In the genomic region with DNA sequence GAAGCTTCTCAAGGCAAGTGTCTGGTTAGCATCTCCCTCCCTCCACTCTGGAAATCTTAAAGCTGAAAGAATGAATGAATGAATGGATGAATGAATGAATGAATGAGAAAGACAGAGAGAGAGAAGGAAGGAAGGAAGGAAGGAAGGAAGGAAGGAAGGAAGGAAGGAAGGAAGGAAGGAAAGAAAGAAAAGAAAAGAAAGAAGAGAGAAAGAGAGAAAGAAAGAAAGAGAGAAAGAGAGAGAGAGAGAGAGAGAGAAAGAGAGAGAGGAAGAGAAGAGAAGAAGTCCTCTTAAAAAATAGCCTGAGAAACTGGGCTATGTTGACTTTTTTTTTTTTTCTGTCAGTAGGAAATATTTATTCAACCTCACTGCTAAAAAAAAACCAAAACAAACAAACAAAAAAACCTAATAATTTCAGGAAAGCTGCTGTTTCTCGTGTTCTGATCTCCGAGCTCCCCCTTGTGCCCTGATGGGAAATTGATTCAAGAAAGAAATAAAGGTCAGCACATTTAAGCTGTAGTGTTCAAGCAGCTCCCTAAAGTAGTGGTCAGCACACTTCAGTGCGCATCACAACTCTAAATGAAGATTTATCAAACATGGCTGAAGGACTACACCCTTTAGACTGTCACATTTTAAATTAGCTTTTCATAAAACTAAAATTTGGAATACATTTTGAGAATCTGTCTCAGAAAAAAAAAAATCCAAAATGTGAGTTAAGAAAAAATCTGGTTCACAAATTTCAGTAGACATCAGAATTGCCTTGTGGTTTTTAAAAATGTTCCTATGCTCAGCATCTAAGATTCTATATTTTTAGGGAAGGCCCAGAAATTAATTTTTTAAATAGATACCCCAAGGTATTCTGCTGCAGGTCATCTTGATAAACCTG, we compare ENCODE assay signal across 8 cellular contexts.
DNase-seq lines count a peak whose midpoint lies in the region; ATAC-seq, FAIRE-seq and TF ChIP-seq lines count a peak whose summit lies in the region.

No MANE protein-coding gene starts in this region.

- H3K4me3 Mint-ChIP-seq in CD4-positive, alpha-beta memory T cell: no peak overlapping the region

- H3K4me3 ChIP-seq in K562: no peak overlapping the region
- no peak overlapping the region for H3K4me3 ChIP-seq in CD4-positive, alpha-beta memory T cell (ENCODE audit: low read length in 2 of 2)

- peaks cover 0 to 1% (median 0%) of the 10 kb centered on the region in 4 donors for H3K4me1 Mint-ChIP-seq in CD4-positive, alpha-beta memory T cell

- peak; percentile 32 to 53; a peak in 3 of 4 replicates for TF ChIP-seq RAD21 in K562 (CRISPR knock-in tag; conservative IDR thresholded peaks at IDR 0.05 in 1 of 2, IDR thresholded peaks at IDR 0.05 in 1 of 2)

- H3K4me2 ChIP-seq in K562 (ENCODE audit: insufficient read depth, low read length): no peak overlapping the region

- TF ChIP-seq EP300 in K562 (IDR thresholded peaks at IDR 0.05; ENCODE audit: low read length): no peak

- H3K36me3 ChIP-seq in K562 (ENCODE audit: control insufficient read depth, insufficient read depth, low read length): peaks cover 18% of the 10 kb centered on the region; the same call in 1 of the 3 replicates
- H3K36me3 ChIP-seq in CD4-positive, alpha-beta memory T cell (ENCODE audit: insufficient read depth, low read length): no peaks in the 10 kb centered on the region

- no TSS peak for BruUV-seq in K562 (replicated peaks; lab: Mats Ljungman, UMichigan)

- WGBS in K562 (ENCODE audit: insufficient coverage, low coverage, missing lambda C conversion rate): 23% methylated on average over 3 of the region's 3 CpGs

- H3K79me2 ChIP-seq in K562 (ENCODE audit: control insufficient read depth, insufficient read depth, low read length): no peaks in the 10 kb centered on the region

- no peaks in the 10 kb centered on the region for H3K9me3 ChIP-seq in K562 (replicated peaks; ENCODE audit: control insufficient read depth, insufficient read depth, low read depth, low read length)
- H3K9me3 ChIP-seq in CD4-positive, alpha-beta memory T cell (ENCODE audit: control insufficient read depth in 1 of 2, low read length in 2 of 2): no peaks in the 10 kb centered on the region

- peak; percentile 43 to 74 (median 62); a peak in 5 of 6 replicates for TF ChIP-seq CTCF in K562 (IDR thresholded peaks at IDR 0.05 in 2 of 3, conservative IDR thresholded peaks at IDR 0.05 in 1 of 3; ENCODE audit: insufficient read depth in 2 of 3, low read depth in 1 of 3, low read length in 3 of 3)

- no peak overlapping the region for H2AFZ ChIP-seq in K562 (ENCODE audit: low read depth, low read length)

- H3K36me3 Mint-ChIP-seq in CD4-positive, alpha-beta memory T cell: no peaks in the 10 kb centered on the region

- peak; percentile 48 for FAIRE-seq in K562 (lab: Jason Lieb, UNC)

- H3K4me1 ChIP-seq in K562 (replicated peaks in 1 of 2; ENCODE audit: control insufficient read depth in 2 of 2, insufficient read depth in 2 of 2, low read length in 2 of 2): no peaks in the 10 kb centered on the region
- no peaks in the 10 kb centered on the region for H3K4me1 ChIP-seq in CD4-positive, alpha-beta memory T cell (ENCODE audit: insufficient read depth, low read length)

- ATAC-seq in GM18867 (IDR thresholded peaks at IDR 0.05; ENCODE audit: unreplicated experiment) (peak; percentile 66), K562 (peak; percentile 86)

- DNase-seq in COR-L47 (lab: John Stamatoyannopoulos, UW): peak; percentile 29
- peak; percentile 28 for DNase-seq in M059J (ENCODE audit: low read depth)
- DNase-seq in K562 (ENCODE audit: extremely low read depth in 1 of 4, low spot score in 3 of 4): peak; percentile 20 to 50 (median 29)
- peak; percentile 39 for DNase-seq in midbrain (lab: John Stamatoyannopoulos, UW)
- no peak for DNase-seq in HuH-7.5 (ENCODE audit: low spot score)
- no peak for DNase-seq in CD4-positive, alpha-beta memory T cell
- DNase-seq in GOT3 (lab: John Stamatoyannopoulos, UW): no peak

- no peak overlapping the region for H3K9ac ChIP-seq in K562 (ENCODE audit: insufficient read depth in 1 of 2, low read depth in 2 of 2, low read length in 2 of 2)

- no peaks in the 10 kb centered on the region for H3K27me3 Mint-ChIP-seq in CD4-positive, alpha-beta memory T cell

- in situ Hi-C loops in K562 (cut with MboI): loop anchor here (25.0 kb wide), 1 partner anchor 507 kb away; no protein-coding TSS in a partner anchor

- no peak overlapping the region for H3K27ac ChIP-seq in K562 (ENCODE audit: extremely low read depth, low read depth, low read length)
- no peak overlapping the region for H3K27ac ChIP-seq in CD4-positive, alpha-beta memory T cell (ENCODE audit: low read depth, low read length)

- no peaks in the 10 kb centered on the region for H3K9me1 ChIP-seq in K562 (ENCODE audit: control insufficient read depth, insufficient read depth, low read length)

- intact Hi-C loops in K562 (cut with micrococcal nuclease): loop anchor here (2.0 to 10.0 kb wide), 3 partner anchors 310 to 1014 kb away; no protein-coding TSS in a partner anchor
- intact Hi-C loops in CD4-positive, alpha-beta memory T cell (cut with micrococcal nuclease): no loop called here

- H3K27me3 ChIP-seq in K562 (ENCODE audit: control insufficient read depth in 2 of 2, insufficient read depth in 2 of 2, low read length in 2 of 2): no peaks in the 10 kb centered on the region
- H3K27me3 ChIP-seq in CD4-positive, alpha-beta memory T cell (ENCODE audit: insufficient read depth, low read length): no peaks in the 10 kb centered on the region

- CTCF ChIA-PET in K562 (lab: Yijun Ruan, JAX; ENCODE audit: low intra/inter-chr PET ratio): interaction anchor here (0.6 to 0.8 kb wide), 5 partner anchors 14 to 1878 kb away, joined by 3 to 8 read pairs (median 5); no protein-coding TSS in a partner anchor
- CTCF ChIA-PET in CD4-positive, alpha-beta memory T cell (lab: Charles Lee; ENCODE audit: partially characterized antibody): interaction anchor here (0.7 to 2.1 kb wide), 5 partner anchors 12 to 302 kb away, joined by 3 to 5 read pairs (median 3); no protein-coding TSS in a partner anchor

- no peaks in the 10 kb centered on the region for H4K20me1 ChIP-seq in K562 (replicated peaks; ENCODE audit: control insufficient read depth, insufficient read depth, low read length)

- no peak for TF ChIP-seq POLR2A in K562 (conservative IDR thresholded peaks at IDR 0.05)

- peaks cover 0 to 3% (median 0%) of the 10 kb centered on the region in 8 donors for H3K9me3 Mint-ChIP-seq in CD4-positive, alpha-beta memory T cell

- peak overlapping the region in 1 of 7 donors; percentile 41 for H3K27ac Mint-ChIP-seq in CD4-positive, alpha-beta memory T cell

- POLR2A ChIA-PET in K562 (lab: Yijun Ruan, JAX): interaction anchor here (0.6 to 0.7 kb wide), 3 partner anchors 50 to 452 kb away, joined by 3 read pairs; partner anchors contain the start of gene DMTF1
- POLR2A ChIA-PET in CD4-positive, alpha-beta memory T cell (lab: Charles Lee; ENCODE audit: partially characterized antibody): no interaction called here

TF ChIP-seq in K562, 482 proteins besides CTCF, POLR2A, EP300 and RAD21 (continues in another document):
- TF ChIP-seq PHB2 (IDR thresholded peaks at IDR 0.05; ENCODE audit: low read depth) (0 out of 2 replicates have a peak, but pooled peaks have one; percentile 31), BRF1 (IDR thresholded peaks at IDR 0.05; ENCODE audit: borderline replicate concordance, extremely low read depth, insufficient read length) (no peak), ZNF347 (CRISPR knock-in tag; IDR thresholded peaks at IDR 0.05; ENCODE audit: low read depth) (no peak), ZNF76 (CRISPR knock-in tag; IDR thresholded peaks at IDR 0.05; ENCODE audit: borderline replicate concordance) (no peak), DDX20 (tag; IDR thresholded peaks at IDR 0.05; ENCODE audit: low read depth) (no peak), CREB3L1 (IDR thresholded peaks at IDR 0.05; ENCODE audit: borderline replicate concordance, low read depth) (no peak), FOXA1 (IDR thresholded peaks at IDR 0.05; ENCODE audit: borderline replicate concordance) (no peak), BACH1 (tag; IDR thresholded peaks at IDR 0.05) (no peak), SMARCA4 (IDR thresholded peaks at IDR 0.05) (no peak), ARID3A (IDR thresholded peaks at IDR 0.05; ENCODE audit: borderline replicate concordance, low read depth, low read length) (peak; percentile 61; the same call in 1 of the 2 replicates), TAF15 (IDR thresholded peaks at IDR 0.05; ENCODE audit: low read depth, low read length) (no peak)
- TF ChIP-seq, protein P1, sequence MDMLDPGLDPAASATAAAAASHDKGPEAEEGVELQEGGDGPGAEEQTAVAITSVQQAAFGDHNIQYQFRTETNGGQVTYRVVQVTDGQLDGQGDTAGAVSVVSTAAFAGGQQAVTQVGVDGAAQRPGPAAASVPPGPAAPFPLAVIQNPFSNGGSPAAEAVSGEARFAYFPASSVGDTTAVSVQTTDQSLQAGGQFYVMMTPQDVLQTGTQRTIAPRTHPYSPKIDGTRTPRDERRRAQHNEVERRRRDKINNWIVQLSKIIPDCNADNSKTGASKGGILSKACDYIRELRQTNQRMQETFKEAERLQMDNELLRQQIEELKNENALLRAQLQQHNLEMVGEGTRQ (CRISPR knock-in tag; IDR thresholded peaks at IDR 0.05): no peak

Comparison
In these comparisons a context has a peak if more than half of its experiments do, and no peak if none do; other contexts are left out.
1. DNase-seq: peak in COR-L47 (single experiment), M059J (single experiment), K562 (4 of 4) and midbrain (single experiment); none in HuH-7.5 (single experiment), CD4-positive, alpha-beta memory T cell (0 of 5) and GOT3 (single experiment).